25 cellular contexts compared by ENCODE assay signal in the genomic region with DNA sequence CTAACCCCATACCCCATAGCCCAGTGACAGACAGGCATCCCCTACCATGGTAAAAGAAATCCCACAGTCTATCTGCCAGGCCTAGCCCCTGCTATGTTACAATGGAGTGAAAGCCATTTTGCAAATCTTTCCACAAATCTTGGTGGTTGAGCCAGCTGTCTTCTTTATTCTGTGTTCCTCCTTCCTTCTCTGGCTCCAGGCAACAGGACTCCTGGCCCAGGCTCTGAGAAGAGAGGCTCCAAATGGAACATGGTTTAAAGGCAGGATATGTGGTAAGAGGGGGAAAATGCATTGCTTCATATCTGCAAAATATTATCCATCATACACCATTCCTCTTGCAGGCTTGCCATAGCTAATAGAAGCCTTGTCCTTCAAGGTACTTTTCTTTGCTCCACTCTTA.
"Had no signal": no experiment of that assay in that cellular context is flagged by ENCODE, and none has a peak within 500 bp of the region (broad histone marks: within the 10 kb centered on the region; RNA-seq: fewer than 3 reads in every experiment).

No MANE protein-coding gene starts in this region.

- H3K36me3 ChIP-seq: cardiac muscle cell, neural progenitor cell, thyroid gland, upper lobe of right lung, WERI-Rb-1 had no signal

- H3K27me3 ChIP-seq: cardiac muscle cell, heart right ventricle, neural progenitor cell, thyroid gland, upper lobe of right lung had no signal

- H3K4me3 ChIP-seq: cardiac muscle cell, heart right ventricle, neural progenitor cell, thyroid gland, upper lobe of right lung had no signal

- H3K9me3 ChIP-seq: heart right ventricle, thyroid gland, upper lobe of right lung had no signal

- DNase-seq: activated CD4-positive, alpha-beta memory T cell treated with anti-CD3 and anti-CD28 coated beads, Interleukin-2, amount 10 ng/mL, durations not matched to agents 7 days and 5 days; activated CD4-positive, alpha-beta T cell treated with anti-CD3 and anti-CD28 coated beads, Interleukin-2, amount 10 ng/mL, durations not matched to agents 7 days and 5 days; activated CD4-positive, CD25-positive, alpha-beta regulatory T cell treated with anti-CD3 and anti-CD28 coated beads, Interleukin-2, amount 50 U/mL, for 72 hours; activated CD8-positive, alpha-beta memory T cell treated with anti-CD3 and anti-CD28 coated beads, Interleukin-2, amount 50 U/mL, for 48 hours; activated gamma-delta T cell treated with Interleukin-2 at 50 U/mL for 16 hours; activated naive CD4-positive, alpha-beta T cell treated with anti-CD3 and anti-CD28 coated beads, Interleukin-2, amount 50 U/mL, for 16 hours; activated T-cell treated with anti-CD3 and anti-CD28 coated beads, Interleukin-2, amount 50 U/mL, for 24 hours; cortex of kidney; effector memory CD8-positive, alpha-beta T cell; erythroblast; heart right ventricle; left cardiac atrium; midbrain; naive thymus-derived CD4-positive, alpha-beta T cell; occipital lobe; right cardiac atrium; stimulated activated CD4-positive, alpha-beta T cell treated with anti-CD3 and anti-CD28 coated beads, Interleukin-12 subunit alpha, Interleukin-12 subunit beta, amount 100 ng/mL, for 4 hours; stimulated activated CD4-positive, alpha-beta T cell treated with anti-CD3 and anti-CD28 coated beads, Interleukin-4, amount 100 ng/mL, for 1 hour; stimulated activated naive CD8-positive, alpha-beta T cell treated with anti-CD3 and anti-CD28 coated beads, Interleukin-15, Interleukin-2, amounts not matched to agents 100 U/mL and 50 U/mL, for 24 hours; T1000; thyroid gland; upper lobe of right lung; WERI-Rb-1 had no signal

- H3K27ac ChIP-seq: cardiac muscle cell, neural progenitor cell, thyroid gland, upper lobe of right lung, WERI-Rb-1 had no signal

- H3K9ac ChIP-seq: neural progenitor cell had no signal

- H3K4me1 ChIP-seq: neural progenitor cell had no signal

- ATAC-seq: effector memory CD8-positive, alpha-beta T cell; heart right ventricle; naive thymus-derived CD4-positive, alpha-beta T cell; right cardiac atrium; stimulated activated naive CD8-positive, alpha-beta T cell treated with anti-CD3 and anti-CD28 coated beads, Interleukin-15, Interleukin-2, amounts not matched to agents 100 U/mL and 50 U/mL, for 24 hours; upper lobe of right lung had no signal
